Comparison of ENCODE assay signal across 1 cellular context in the genomic region with DNA sequence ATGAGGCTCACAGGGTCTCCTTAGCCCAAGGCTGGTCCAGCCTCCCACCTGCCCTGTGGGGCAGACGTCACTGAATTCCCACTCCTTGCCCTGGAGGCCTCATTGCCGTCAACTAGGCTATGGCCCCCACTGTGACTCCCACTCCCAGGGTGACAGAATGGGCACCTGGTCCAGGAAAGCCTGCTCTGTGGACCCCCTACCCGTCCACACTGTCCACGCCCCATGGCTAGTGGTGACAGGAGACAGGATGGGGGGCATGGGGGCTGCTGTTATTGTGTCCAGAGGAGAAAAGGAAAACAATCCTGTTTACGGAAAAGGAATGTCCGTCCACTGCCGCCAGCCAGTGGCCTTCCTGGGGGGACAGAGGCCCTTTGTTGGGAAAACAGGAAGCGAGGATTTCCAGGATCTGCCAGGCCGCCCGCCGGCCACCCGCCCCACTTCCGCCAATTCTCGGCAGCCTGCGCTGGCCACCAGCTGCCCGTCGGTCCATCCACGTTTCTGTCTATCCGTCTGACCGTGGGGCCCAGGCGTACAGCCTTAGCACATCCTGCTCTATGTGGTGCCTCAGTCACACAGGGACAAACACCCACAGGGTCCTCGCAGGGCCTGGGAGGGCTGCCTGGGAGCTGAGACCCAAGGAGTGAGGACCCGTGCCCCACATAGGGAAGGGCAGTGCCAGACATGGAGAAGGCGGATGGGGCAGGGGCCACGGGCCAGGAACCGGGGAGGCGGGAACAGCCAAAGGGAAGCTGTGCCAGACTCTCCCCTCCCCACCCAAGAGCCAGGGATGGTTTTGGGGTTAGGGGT.
TF ChIP-seq lines count a peak whose summit lies in the region.

No MANE protein-coding gene starts in this region.

TF ChIP-seq in HepG2, 621 proteins besides CTCF, POLR2A, EP300 and RAD21 (continued from another document and continues in another):
- TF ChIP-seq, protein P1, sequence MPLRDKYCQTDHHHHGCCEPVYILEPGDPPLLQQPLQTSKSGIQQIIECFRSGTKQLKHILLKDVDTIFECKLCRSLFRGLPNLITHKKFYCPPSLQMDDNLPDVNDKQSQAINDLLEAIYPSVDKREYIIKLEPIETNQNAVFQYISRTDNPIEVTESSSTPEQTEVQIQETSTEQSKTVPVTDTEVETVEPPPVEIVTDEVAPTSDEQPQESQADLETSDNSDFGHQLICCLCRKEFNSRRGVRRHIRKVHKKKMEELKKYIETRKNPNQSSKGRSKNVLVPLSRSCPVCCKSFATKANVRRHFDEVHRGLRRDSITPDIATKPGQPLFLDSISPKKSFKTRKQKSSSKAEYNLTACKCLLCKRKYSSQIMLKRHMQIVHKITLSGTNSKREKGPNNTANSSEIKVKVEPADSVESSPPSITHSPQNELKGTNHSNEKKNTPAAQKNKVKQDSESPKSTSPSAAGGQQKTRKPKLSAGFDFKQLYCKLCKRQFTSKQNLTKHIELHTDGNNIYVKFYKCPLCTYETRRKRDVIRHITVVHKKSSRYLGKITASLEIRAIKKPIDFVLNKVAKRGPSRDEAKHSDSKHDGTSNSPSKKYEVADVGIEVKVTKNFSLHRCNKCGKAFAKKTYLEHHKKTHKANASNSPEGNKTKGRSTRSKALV (CRISPR knock-in tag; IDR thresholded peaks at IDR 0.05) = no peak
- TF ChIP-seq, protein P2, sequence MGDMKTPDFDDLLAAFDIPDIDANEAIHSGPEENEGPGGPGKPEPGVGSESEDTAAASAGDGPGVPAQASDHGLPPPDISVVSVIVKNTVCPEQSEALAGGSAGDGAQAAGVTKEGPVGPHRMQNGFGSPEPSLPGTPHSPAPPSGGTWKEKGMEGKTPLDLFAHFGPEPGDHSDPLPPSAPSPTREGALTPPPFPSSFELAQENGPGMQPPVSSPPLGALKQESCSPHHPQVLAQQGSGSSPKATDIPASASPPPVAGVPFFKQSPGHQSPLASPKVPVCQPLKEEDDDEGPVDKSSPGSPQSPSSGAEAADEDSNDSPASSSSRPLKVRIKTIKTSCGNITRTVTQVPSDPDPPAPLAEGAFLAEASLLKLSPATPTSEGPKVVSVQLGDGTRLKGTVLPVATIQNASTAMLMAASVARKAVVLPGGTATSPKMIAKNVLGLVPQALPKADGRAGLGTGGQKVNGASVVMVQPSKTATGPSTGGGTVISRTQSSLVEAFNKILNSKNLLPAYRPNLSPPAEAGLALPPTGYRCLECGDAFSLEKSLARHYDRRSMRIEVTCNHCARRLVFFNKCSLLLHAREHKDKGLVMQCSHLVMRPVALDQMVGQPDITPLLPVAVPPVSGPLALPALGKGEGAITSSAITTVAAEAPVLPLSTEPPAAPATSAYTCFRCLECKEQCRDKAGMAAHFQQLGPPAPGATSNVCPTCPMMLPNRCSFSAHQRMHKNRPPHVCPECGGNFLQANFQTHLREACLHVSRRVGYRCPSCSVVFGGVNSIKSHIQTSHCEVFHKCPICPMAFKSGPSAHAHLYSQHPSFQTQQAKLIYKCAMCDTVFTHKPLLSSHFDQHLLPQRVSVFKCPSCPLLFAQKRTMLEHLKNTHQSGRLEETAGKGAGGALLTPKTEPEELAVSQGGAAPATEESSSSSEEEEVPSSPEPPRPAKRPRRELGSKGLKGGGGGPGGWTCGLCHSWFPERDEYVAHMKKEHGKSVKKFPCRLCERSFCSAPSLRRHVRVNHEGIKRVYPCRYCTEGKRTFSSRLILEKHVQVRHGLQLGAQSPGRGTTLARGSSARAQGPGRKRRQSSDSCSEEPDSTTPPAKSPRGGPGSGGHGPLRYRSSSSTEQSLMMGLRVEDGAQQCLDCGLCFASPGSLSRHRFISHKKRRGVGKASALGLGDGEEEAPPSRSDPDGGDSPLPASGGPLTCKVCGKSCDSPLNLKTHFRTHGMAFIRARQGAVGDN (CRISPR knock-in tag; IDR thresholded peaks at IDR 0.05) = peak; percentile 98
- TF ChIP-seq PAWR (CRISPR knock-in tag; IDR thresholded peaks at IDR 0.05; ENCODE audit: borderline replicate concordance) (no peak), SPEN (CRISPR knock-in tag; IDR thresholded peaks at IDR 0.05; ENCODE audit: low read depth) (peak; percentile 76), TBX3 (IDR thresholded peaks at IDR 0.05; ENCODE audit: borderline replicate concordance) (no peak), ZSCAN9 (CRISPR knock-in tag; IDR thresholded peaks at IDR 0.05; ENCODE audit: borderline replicate concordance) (no peak; the same call in 1 of the 2 replicates), NCOA1 (CRISPR knock-in tag; IDR thresholded peaks at IDR 0.05) (no peak), HOXD1 (CRISPR knock-in tag; IDR thresholded peaks at IDR 0.05) (no peak), ZNF431 (CRISPR knock-in tag; IDR thresholded peaks at IDR 0.05; ENCODE audit: borderline replicate concordance, low read depth) (0 out of 2 replicates have a peak, but pooled peaks have one; percentile 50), ZBTB8A (CRISPR knock-in tag; IDR thresholded peaks at IDR 0.05; ENCODE audit: borderline replicate concordance, low read depth) (no peak), ELF3 (CRISPR knock-in tag; IDR thresholded peaks at IDR 0.05) (peak; percentile 97), ZNF777 (CRISPR knock-in tag; IDR thresholded peaks at IDR 0.05) (peak; percentile 69), ZNF121 (CRISPR knock-in tag; IDR thresholded peaks at IDR 0.05) (no peak), PHF8 (CRISPR knock-in tag; IDR thresholded peaks at IDR 0.05) (peak; percentile 24; the same call in 1 of the 2 replicates), SP1 (IDR thresholded peaks at IDR 0.05) (no peak), SP1 (CRISPR knock-in tag; IDR thresholded peaks at IDR 0.05) (no peak), NFE2 (CRISPR knock-in tag; IDR thresholded peaks at IDR 0.05) (no peak), CBFB (CRISPR knock-in tag; IDR thresholded peaks at IDR 0.05) (no peak), ZNF335 (CRISPR knock-in tag; IDR thresholded peaks at IDR 0.05) (peak; percentile 54; the same call in 1 of the 2 replicates), SRSF1 (optimal IDR thresholded peaks at IDR 0.05; ENCODE audit: low read depth, low read length) (peak; percentile 87), ZNF143 (CRISPR knock-in tag; IDR thresholded peaks at IDR 0.05) (no peak), MAFG (CRISPR knock-in tag; IDR thresholded peaks at IDR 0.05) (no peak), ZNF850 (CRISPR knock-in tag; conservative IDR thresholded peaks at IDR 0.05) (no peak)
- TF ChIP-seq, protein P3, sequence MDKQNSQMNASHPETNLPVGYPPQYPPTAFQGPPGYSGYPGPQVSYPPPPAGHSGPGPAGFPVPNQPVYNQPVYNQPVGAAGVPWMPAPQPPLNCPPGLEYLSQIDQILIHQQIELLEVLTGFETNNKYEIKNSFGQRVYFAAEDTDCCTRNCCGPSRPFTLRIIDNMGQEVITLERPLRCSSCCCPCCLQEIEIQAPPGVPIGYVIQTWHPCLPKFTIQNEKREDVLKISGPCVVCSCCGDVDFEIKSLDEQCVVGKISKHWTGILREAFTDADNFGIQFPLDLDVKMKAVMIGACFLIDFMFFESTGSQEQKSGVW (CRISPR knock-in tag; IDR thresholded peaks at IDR 0.05; ENCODE audit: borderline replicate concordance) = no peak
- TF ChIP-seq, protein P4, sequence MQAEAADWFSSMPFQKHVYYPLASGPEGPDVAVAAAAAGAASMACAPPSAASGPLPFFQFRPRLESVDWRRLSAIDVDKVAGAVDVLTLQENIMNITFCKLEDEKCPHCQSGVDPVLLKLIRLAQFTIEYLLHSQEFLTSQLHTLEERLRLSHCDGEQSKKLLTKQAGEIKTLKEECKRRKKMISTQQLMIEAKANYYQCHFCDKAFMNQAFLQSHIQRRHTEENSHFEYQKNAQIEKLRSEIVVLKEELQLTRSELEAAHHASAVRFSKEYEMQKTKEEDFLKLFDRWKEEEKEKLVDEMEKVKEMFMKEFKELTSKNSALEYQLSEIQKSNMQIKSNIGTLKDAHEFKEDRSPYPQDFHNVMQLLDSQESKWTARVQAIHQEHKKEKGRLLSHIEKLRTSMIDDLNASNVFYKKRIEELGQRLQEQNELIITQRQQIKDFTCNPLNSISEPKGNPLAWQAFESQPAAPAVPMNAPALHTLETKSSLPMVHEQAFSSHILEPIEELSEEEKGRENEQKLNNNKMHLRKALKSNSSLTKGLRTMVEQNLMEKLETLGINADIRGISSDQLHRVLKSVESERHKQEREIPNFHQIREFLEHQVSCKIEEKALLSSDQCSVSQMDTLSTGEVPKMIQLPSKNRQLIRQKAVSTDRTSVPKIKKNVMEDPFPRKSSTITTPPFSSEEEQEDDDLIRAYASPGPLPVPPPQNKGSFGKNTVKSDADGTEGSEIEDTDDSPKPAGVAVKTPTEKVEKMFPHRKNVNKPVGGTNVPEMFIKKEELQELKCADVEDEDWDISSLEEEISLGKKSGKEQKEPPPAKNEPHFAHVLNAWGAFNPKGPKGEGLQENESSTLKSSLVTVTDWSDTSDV (CRISPR knock-in tag; IDR thresholded peaks at IDR 0.05) = no peak
- TF ChIP-seq, protein P5, sequence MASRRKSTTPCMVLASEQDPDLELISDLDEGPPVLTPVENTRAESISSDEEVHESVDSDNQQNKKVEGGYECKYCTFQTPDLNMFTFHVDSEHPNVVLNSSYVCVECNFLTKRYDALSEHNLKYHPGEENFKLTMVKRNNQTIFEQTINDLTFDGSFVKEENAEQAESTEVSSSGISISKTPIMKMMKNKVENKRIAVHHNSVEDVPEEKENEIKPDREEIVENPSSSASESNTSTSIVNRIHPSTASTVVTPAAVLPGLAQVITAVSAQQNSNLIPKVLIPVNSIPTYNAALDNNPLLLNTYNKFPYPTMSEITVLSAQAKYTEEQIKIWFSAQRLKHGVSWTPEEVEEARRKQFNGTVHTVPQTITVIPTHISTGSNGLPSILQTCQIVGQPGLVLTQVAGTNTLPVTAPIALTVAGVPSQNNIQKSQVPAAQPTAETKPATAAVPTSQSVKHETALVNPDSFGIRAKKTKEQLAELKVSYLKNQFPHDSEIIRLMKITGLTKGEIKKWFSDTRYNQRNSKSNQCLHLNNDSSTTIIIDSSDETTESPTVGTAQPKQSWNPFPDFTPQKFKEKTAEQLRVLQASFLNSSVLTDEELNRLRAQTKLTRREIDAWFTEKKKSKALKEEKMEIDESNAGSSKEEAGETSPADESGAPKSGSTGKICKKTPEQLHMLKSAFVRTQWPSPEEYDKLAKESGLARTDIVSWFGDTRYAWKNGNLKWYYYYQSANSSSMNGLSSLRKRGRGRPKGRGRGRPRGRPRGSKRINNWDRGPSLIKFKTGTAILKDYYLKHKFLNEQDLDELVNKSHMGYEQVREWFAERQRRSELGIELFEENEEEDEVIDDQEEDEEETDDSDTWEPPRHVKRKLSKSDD (CRISPR knock-in tag; IDR thresholded peaks at IDR 0.05; ENCODE audit: low read depth) = no peak
- TF ChIP-seq, protein P6, sequence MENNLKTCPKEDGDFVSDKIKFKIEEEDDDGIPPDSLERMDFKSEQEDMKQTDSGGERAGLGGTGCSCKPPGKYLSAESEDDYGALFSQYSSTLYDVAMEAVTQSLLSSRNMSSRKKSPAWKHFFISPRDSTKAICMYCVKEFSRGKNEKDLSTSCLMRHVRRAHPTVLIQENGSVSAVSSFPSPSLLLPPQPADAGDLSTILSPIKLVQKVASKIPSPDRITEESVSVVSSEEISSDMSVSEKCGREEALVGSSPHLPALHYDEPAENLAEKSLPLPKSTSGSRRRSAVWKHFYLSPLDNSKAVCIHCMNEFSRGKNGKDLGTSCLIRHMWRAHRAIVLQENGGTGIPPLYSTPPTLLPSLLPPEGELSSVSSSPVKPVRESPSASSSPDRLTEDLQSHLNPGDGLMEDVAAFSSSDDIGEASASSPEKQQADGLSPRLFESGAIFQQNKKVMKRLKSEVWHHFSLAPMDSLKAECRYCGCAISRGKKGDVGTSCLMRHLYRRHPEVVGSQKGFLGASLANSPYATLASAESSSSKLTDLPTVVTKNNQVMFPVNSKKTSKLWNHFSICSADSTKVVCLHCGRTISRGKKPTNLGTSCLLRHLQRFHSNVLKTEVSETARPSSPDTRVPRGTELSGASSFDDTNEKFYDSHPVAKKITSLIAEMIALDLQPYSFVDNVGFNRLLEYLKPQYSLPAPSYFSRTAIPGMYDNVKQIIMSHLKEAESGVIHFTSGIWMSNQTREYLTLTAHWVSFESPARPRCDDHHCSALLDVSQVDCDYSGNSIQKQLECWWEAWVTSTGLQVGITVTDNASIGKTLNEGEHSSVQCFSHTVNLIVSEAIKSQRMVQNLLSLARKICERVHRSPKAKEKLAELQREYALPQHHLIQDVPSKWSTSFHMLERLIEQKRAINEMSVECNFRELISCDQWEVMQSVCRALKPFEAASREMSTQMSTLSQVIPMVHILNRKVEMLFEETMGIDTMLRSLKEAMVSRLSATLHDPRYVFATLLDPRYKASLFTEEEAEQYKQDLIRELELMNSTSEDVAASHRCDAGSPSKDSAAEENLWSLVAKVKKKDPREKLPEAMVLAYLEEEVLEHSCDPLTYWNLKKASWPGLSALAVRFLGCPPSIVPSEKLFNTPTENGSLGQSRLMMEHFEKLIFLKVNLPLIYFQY (CRISPR knock-in tag; IDR thresholded peaks at IDR 0.05; ENCODE audit: borderline replicate concordance) = no peak
- TF ChIP-seq, protein P7, sequence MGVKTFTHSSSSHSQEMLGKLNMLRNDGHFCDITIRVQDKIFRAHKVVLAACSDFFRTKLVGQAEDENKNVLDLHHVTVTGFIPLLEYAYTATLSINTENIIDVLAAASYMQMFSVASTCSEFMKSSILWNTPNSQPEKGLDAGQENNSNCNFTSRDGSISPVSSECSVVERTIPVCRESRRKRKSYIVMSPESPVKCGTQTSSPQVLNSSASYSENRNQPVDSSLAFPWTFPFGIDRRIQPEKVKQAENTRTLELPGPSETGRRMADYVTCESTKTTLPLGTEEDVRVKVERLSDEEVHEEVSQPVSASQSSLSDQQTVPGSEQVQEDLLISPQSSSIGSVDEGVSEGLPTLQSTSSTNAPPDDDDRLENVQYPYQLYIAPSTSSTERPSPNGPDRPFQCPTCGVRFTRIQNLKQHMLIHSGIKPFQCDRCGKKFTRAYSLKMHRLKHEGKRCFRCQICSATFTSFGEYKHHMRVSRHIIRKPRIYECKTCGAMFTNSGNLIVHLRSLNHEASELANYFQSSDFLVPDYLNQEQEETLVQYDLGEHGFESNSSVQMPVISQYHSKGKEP (CRISPR knock-in tag; IDR thresholded peaks at IDR 0.05) = no peak
- TF ChIP-seq, protein P8, sequence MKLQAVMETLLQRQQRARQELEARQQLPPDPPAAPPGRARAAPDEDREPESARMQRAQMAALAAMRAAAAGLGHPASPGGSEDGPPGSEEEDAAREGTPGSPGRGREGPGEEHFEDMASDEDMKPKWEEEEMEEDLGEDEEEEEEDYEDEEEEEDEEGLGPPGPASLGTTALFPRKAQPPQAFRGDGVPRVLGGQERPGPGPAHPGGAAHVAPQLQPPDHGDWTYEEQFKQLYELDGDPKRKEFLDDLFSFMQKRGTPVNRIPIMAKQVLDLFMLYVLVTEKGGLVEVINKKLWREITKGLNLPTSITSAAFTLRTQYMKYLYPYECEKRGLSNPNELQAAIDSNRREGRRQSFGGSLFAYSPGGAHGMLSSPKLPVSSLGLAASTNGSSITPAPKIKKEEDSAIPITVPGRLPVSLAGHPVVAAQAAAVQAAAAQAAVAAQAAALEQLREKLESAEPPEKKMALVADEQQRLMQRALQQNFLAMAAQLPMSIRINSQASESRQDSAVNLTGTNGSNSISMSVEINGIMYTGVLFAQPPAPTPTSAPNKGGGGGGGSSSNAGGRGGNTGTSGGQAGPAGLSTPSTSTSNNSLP (IDR thresholded peaks at IDR 0.05; ENCODE audit: low read depth, low read length) = no peak
